ENCODE assay signal across 8 cellular contexts in genomic region chr1:167219646-167220536, GRCh38. TPM values are rescaled to one million over a fixed set of nuclear protein-coding genes. Genes with fewer than 3 reads are reported as not detected.
DNase-seq lines count a peak whose midpoint lies in the region; ATAC-seq lines count a peak whose summit lies in the region.

No MANE protein-coding gene starts in this region.

- peak overlapping the region; percentile 62 for H3K27ac ChIP-seq in muscle layer of colon (ENCODE audit: low read depth, low read length)

- DNase-seq in DMS153 treated with DMSO at 0.1 percent for 48 hours (lab: John Stamatoyannopoulos, UW; ENCODE audit: unreplicated experiment) (peak; percentile 96), OCI-M2 (lab: John Stamatoyannopoulos, UW; ENCODE audit: unreplicated experiment) (peak; percentile 21)
- peak; percentile 96 for DNase-seq in Jurkat, Clone E6-1 (ENCODE audit: low read depth, low spot score)
- peak; percentile 90 for DNase-seq in activated T-cell treated with anti-CD3 and anti-CD28 coated beads, Interleukin-2, amount 50 U/mL, for 1 hour
- DNase-seq in stimulated activated CD8-positive, alpha-beta memory T cell treated with anti-CD3 and anti-CD28 coated beads, Interleukin-7, amount 100 ng/mL, for 24 hours (ENCODE audit: low read depth) = peak; percentile 79

- peak overlapping the region; percentile 85 for H3K4me3 ChIP-seq in Jurkat, Clone E6-1 (ENCODE audit: low read length)
- H3K4me3 ChIP-seq in muscle layer of colon (ENCODE audit: low read depth in 1 of 2, low read length in 2 of 2) = peak overlapping the region; percentile 58 to 92

- peak overlapping the region; percentile 46 for H3K9ac ChIP-seq in muscle layer of colon (ENCODE audit: low read length)

- ATAC-seq in GM21717 (IDR thresholded peaks at IDR 0.05; ENCODE audit: unreplicated experiment) (peak; percentile 37), esophagus mucosa (peak; percentile 68)

- H3K9me3 ChIP-seq in muscle layer of colon (ENCODE audit: low read length) = no peaks in the 10 kb centered on the region

- no peaks in the 10 kb centered on the region for H3K36me3 ChIP-seq in muscle layer of colon (ENCODE audit: insufficient read depth, low read length)

- H3K27me3 ChIP-seq in muscle layer of colon (ENCODE audit: control insufficient read depth in 1 of 2, insufficient read depth in 2 of 2, low read length in 2 of 2) = no peaks in the 10 kb centered on the region

- peaks cover 20% of the 10 kb centered on the region for H3K4me1 ChIP-seq in muscle layer of colon (ENCODE audit: insufficient read depth, low read length)

RNA-seq across cellular contexts. Expression of gene POU2F1, which starts 0.8 kb away (rescaled TPM):
- polyA plus RNA-seq in Jurkat, Clone E6-1 (2012; ENCODE audit: insufficient read depth, insufficient read length) = 3.0 TPM
- total RNA-seq in esophagus mucosa = 9.4 TPM

Comparison
In these comparisons a context has a peak if more than half of its experiments do, and no peak if none do; other contexts are left out.
1. Peak in every context shown above with its lines: DNase-seq, ATAC-seq, H3K4me3 ChIP-seq and H3K27ac ChIP-seq.
2. DNase-seq: peak in every context shown above with its lines; median percentile 96 in DMS153 treated with DMSO at 0.1 percent for 48 hours; 96 in Jurkat, Clone E6-1; 90 in activated T-cell treated with anti-CD3 and anti-CD28 coated beads, Interleukin-2, amount 50 U/mL, for 1 hour; 79 in stimulated activated CD8-positive, alpha-beta memory T cell treated with anti-CD3 and anti-CD28 coated beads, Interleukin-7, amount 100 ng/mL, for 24 hours; 21 in OCI-M2.